10 cellular contexts compared by ENCODE assay signal in the genomic region with DNA sequence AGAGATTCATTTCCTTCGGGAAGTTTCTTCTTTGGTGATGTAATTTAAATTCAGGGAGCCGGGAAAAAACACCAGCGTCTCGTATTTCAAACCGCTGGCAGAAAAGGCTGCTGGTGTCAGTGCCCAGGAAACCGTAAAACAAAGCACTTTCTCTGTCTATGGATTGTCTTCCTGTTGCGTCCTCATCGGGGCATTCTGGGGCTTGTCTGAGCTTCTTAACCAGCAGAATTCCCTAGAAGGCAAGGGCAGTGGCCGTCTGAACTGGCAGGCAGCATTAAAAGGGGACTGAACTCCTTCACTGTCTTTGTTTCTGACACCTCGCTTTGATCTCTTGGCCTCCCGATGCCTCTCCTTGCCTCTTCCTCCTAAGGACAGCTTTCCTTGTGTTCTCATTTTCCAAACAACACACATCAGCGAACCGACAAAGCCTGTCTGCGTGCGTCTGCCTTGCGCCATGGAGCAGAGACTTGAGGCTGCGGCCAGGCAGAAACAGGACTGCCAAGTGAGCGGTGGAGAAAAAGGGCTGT.
DNase-seq lines count a peak whose midpoint lies in the region; ATAC-seq, FAIRE-seq and TF ChIP-seq lines count a peak whose summit lies in the region.
"Had no signal": no experiment of that assay in that cellular context is flagged by ENCODE, and none has a peak within 500 bp of the region (broad histone marks: within the 10 kb centered on the region; RNA-seq: fewer than 3 reads in every experiment).

No MANE protein-coding gene starts in this region.

- BruUV-seq in mammary epithelial cell (replicated peaks; lab: Mats Ljungman, UMichigan) = no TSS peak

- peak; percentile 43 for DNase-seq in AG09309 (ENCODE audit: low read depth)
- DNase-seq in NCI-H187 (lab: John Stamatoyannopoulos, UW) = peak; percentile 69 to 77
- peak; percentile 86 for DNase-seq in mammary epithelial cell
- DNase-seq in mesendoderm = peak; percentile 72
- DNase-seq in H54 (ENCODE audit: insufficient read length, low spot score) = no peak
- DNase-seq in NCI-H1930 (lab: John Stamatoyannopoulos, UW) = no peak
- no peak for DNase-seq in immature natural killer cell
- DNase-seq: activated naive CD4-positive, alpha-beta T cell treated with anti-CD3 and anti-CD28 coated beads, Interleukin-2, amount 10 ng/mL, durations not matched to agents 7 days and 5 days; right lobe of liver had no signal

- no peak overlapping the region for H4K8ac ChIP-seq in mesendoderm (ENCODE audit: low read depth, low read length)

- H3K27ac ChIP-seq in mammary epithelial cell (ENCODE audit: insufficient read depth, low read depth, low read length) (peak overlapping the region; percentile 41), mesendoderm (ENCODE audit: low read depth, low read length) (no peak overlapping the region)
- H3K27ac ChIP-seq: right lobe of liver had no signal

- no peak overlapping the region for H2BK120ac ChIP-seq in mesendoderm (ENCODE audit: low read depth, low read length)

- dilution Hi-C loops in mammary epithelial cell (cut with HindIII; ENCODE audit: low sequenced_read_pairs) = no loop called here

- no peaks in the 10 kb centered on the region for H3K79me2 ChIP-seq in mammary epithelial cell (ENCODE audit: insufficient read depth, low read length)
- no peaks in the 10 kb centered on the region for H3K79me2 ChIP-seq in mesendoderm (ENCODE audit: control insufficient read depth, insufficient read depth, low read length)

- no peak for FAIRE-seq in H54 (lab: Jason Lieb, UNC)

- peak overlapping the region; percentile 81 for H2AFZ ChIP-seq in mammary epithelial cell (ENCODE audit: low read depth, low read length)

- H3K9ac ChIP-seq in mammary epithelial cell (ENCODE audit: insufficient read depth, low read length) (peak overlapping the region; percentile 24), mesendoderm (ENCODE audit: low read length) (peak overlapping the region; percentile 54)

- H3K36me3 ChIP-seq in mammary epithelial cell (ENCODE audit: insufficient read depth, low read length) = no peaks in the 10 kb centered on the region
- H3K36me3 ChIP-seq in mesendoderm (ENCODE audit: control insufficient read depth, insufficient read depth, low read length) = no peaks in the 10 kb centered on the region
- H3K36me3 ChIP-seq: right lobe of liver had no signal

- peaks cover 10% of the 10 kb centered on the region for H3K4me1 ChIP-seq in mammary epithelial cell (ENCODE audit: insufficient read depth, low read length)
- H3K4me1 ChIP-seq in mesendoderm (ENCODE audit: control insufficient read depth, low read depth, low read length) = peaks cover 3% of the 10 kb centered on the region
- H3K4me1 ChIP-seq: right lobe of liver had no signal

- no peak overlapping the region for H2AK5ac ChIP-seq in mesendoderm (ENCODE audit: low read length)

- peak overlapping the region; percentile 25 for H3K4me3 ChIP-seq in AG09309 (ENCODE audit: control insufficient read depth, low read depth, low read length)
- peak overlapping the region in 1 of 3 experiments; percentile 10 for H3K4me3 ChIP-seq in mammary epithelial cell (replicated peaks in 1 of 3; ENCODE audit: insufficient read depth in 1 of 3, low read depth in 2 of 3, low read length in 3 of 3)
- no peak overlapping the region for H3K4me3 ChIP-seq in mesendoderm (ENCODE audit: low read length)
- H3K4me3 ChIP-seq: right lobe of liver had no signal

- H3K4me3 Mint-ChIP-seq in immature natural killer cell = no peak overlapping the region
- H3K4me3 Mint-ChIP-seq: activated naive CD4-positive, alpha-beta T cell treated with anti-CD3 and anti-CD28 coated beads, Interleukin-2, amount 10 ng/mL, durations not matched to agents 7 days and 5 days had no signal

- TF ChIP-seq CTCF in AG09309 (IDR thresholded peaks at IDR 0.05; ENCODE audit: control insufficient read depth, insufficient read depth, low read depth, low read length, missing control alignments) (no peak), mammary epithelial cell (conservative IDR thresholded peaks at IDR 0.05 in 1 of 2, IDR thresholded peaks at IDR 0.05 in 1 of 2; ENCODE audit: extremely low read depth in 1 of 2, insufficient read depth in 1 of 2, low read depth in 1 of 2, low read length in 2 of 2) (no peak)

- no peak overlapping the region for H3K27ac Mint-ChIP-seq in immature natural killer cell
- H3K27ac Mint-ChIP-seq: activated naive CD4-positive, alpha-beta T cell treated with anti-CD3 and anti-CD28 coated beads, Interleukin-2, amount 10 ng/mL, durations not matched to agents 7 days and 5 days had no signal

- H4K5ac ChIP-seq in mesendoderm (ENCODE audit: low read length) = no peak overlapping the region

- TF ChIP-seq POLR2A in H54 (IDR thresholded peaks at IDR 0.05; ENCODE audit: low read depth, low read length) = no peak

- intact Hi-C loops in mammary epithelial cell (cut with micrococcal nuclease) = no loop called here

- ATAC-seq in HG02588 (IDR thresholded peaks at IDR 0.05; ENCODE audit: unreplicated experiment) = no peak
- ATAC-seq: right lobe of liver had no signal

- CTCF ChIA-PET in mammary epithelial cell (lab: Charles Lee; ENCODE audit: low non-redundant PET) = no interaction called here

- H2BK15ac ChIP-seq in mesendoderm (replicated peaks; ENCODE audit: low read depth) = no peak overlapping the region

- H3K4ac ChIP-seq in mesendoderm (ENCODE audit: low read depth, low read length) = no peak overlapping the region

- 8% methylated on average over 12 of the region's 18 CpGs for WGBS in mammary epithelial cell (ENCODE audit: low coverage, missing lambda C conversion rate)
- no CpG with 5 or more reads among the region's 18 CpGs for WGBS in mesendoderm (ENCODE audit: extremely low coverage, insufficient coverage, low lambda C conversion rate)

- no peaks in the 10 kb centered on the region for H3K36me3 Mint-ChIP-seq in immature natural killer cell
- H3K36me3 Mint-ChIP-seq: activated naive CD4-positive, alpha-beta T cell treated with anti-CD3 and anti-CD28 coated beads, Interleukin-2, amount 10 ng/mL, durations not matched to agents 7 days and 5 days had no signal

- H3K4me2 ChIP-seq in mammary epithelial cell (ENCODE audit: insufficient read depth, low read depth, low read length) (peak overlapping the region; percentile 69), mesendoderm (ENCODE audit: low read length) (peak overlapping the region; percentile 39)

- peaks cover 0 to 4% (median 4%) of the 10 kb centered on the region in 3 donors for H3K27me3 Mint-ChIP-seq in immature natural killer cell (ENCODE audit: low read depth in 3 of 3)

- H3K9me3 Mint-ChIP-seq in immature natural killer cell = no peaks in the 10 kb centered on the region
- H3K9me3 Mint-ChIP-seq: activated naive CD4-positive, alpha-beta T cell treated with anti-CD3 and anti-CD28 coated beads, Interleukin-2, amount 10 ng/mL, durations not matched to agents 7 days and 5 days had no signal

- no peak overlapping the region for H2BK5ac ChIP-seq in mesendoderm (ENCODE audit: low read length)

- H3K23ac ChIP-seq in mesendoderm (ENCODE audit: low read length) = no peak overlapping the region

- no peaks in the 10 kb centered on the region for H4K20me1 ChIP-seq in mammary epithelial cell (ENCODE audit: insufficient read depth, low read length)

- H3K27me3 ChIP-seq in mammary epithelial cell (ENCODE audit: insufficient read depth, low read length) (no peaks in the 10 kb centered on the region), mesendoderm (ENCODE audit: insufficient read depth, low read length, poor library complexity) (no peaks in the 10 kb centered on the region)
- H3K27me3 ChIP-seq: right lobe of liver had no signal

- H3K9me3 ChIP-seq in mammary epithelial cell (replicated peaks; ENCODE audit: insufficient read depth, low read length) = no peaks in the 10 kb centered on the region
- H3K9me3 ChIP-seq: right lobe of liver had no signal

- in situ Hi-C loops in mammary epithelial cell (cut with MboI; ENCODE audit: low sequenced_read_pairs in 2 of 2) = no loop called here

- H3K79me1 ChIP-seq in mesendoderm (ENCODE audit: low read length) = no peaks in the 10 kb centered on the region

- peak overlapping the region; percentile 85 for H3K56ac ChIP-seq in mesendoderm (ENCODE audit: low read length)

- no peaks in the 10 kb centered on the region for H3K4me1 Mint-ChIP-seq in immature natural killer cell
- H3K4me1 Mint-ChIP-seq: activated naive CD4-positive, alpha-beta T cell treated with anti-CD3 and anti-CD28 coated beads, Interleukin-2, amount 10 ng/mL, durations not matched to agents 7 days and 5 days had no signal

- H3K18ac ChIP-seq in mesendoderm (ENCODE audit: low read length) = no peak overlapping the region

Comparison
In these comparisons a context has a peak if more than half of its experiments do, and no peak if none do; other contexts are left out.
1. DNase-seq: peak in AG09309 (single experiment), NCI-H187 (2 of 2), mammary epithelial cell (single experiment) and mesendoderm (single experiment); none in H54 (single experiment), NCI-H1930 (0 of 2) and immature natural killer cell (0 of 3).